ENCODE assay signal across 18 cellular contexts in the genomic region with DNA sequence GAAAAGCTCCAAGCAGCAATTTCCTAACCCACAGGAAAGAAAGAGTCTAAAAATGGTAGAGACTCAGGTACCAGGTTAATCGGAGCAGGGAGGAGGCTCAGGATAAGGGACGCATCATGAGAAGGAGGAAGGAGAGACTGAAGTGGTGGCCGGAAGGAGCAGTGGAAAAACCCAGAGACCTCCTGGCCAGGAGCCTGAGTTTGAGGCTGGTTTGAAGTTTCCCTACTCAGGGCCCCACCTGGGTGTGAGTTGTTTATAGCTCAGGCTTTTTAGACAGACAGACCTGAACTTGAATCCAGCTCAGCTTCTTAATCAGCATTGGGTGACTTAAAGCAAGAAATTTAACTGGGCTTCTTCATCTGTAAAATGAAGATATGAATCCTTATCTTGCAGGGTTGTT. TPM values are rescaled to one million over a fixed set of nuclear protein-coding genes. Genes with fewer than 3 reads are reported as not detected.
A peak's percentile ranks its signal among the peaks of the same experiment; 100 is the strongest.
DNase-seq lines count a peak whose midpoint lies in the region; ATAC-seq and TF ChIP-seq lines count a peak whose summit lies in the region.
"Had no signal": no experiment of that assay in that cellular context is flagged by ENCODE, and none has a peak within 500 bp of the region (broad histone marks: within the 10 kb centered on the region; RNA-seq: fewer than 3 reads in every experiment).

No MANE protein-coding gene starts in this region.

- 28 to 39% methylated on average over 3 of the region's 3 CpGs for WGBS in esophagus squamous epithelium, 2 donors
- 32% methylated on average over 3 of the region's 3 CpGs for WGBS in suprapubic skin
- 71 to 74% methylated on average over 3 of the region's 3 CpGs for WGBS in GM23248 (ENCODE audit: low coverage in 1 of 2, low lambda C conversion rate in 2 of 2, missing lambda C conversion rate in 2 of 2), 2 experiments

- ATAC-seq in GM18861 (IDR thresholded peaks at IDR 0.05; ENCODE audit: unreplicated experiment) = no peak
- ATAC-seq: natural killer cell, WTC11 had no signal

- peaks cover 38 to 58% (median 40%) of the 10 kb centered on the region in 3 donors for H3K4me1 ChIP-seq in esophagus squamous epithelium
- H3K4me1 ChIP-seq in suprapubic skin = peaks cover 46% of the 10 kb centered on the region
- no peaks in the 10 kb centered on the region for H3K4me1 ChIP-seq in GM23248 (ENCODE audit: insufficient read depth)

- H3K9me3 Mint-ChIP-seq in activated naive CD4-positive, alpha-beta T cell treated with anti-CD3 and anti-CD28 coated beads for 36 hours = no peaks in the 10 kb centered on the region
- H3K9me3 Mint-ChIP-seq: natural killer cell; stimulated activated naive CD8-positive, alpha-beta T cell treated with anti-CD3 and anti-CD28 coated beads, Interleukin-15, Interleukin-2, amounts not matched to agents 100 ng/mL and 50 ng/mL, for 24 hours had no signal

- CTCF ChIA-PET in activated naive CD4-positive, alpha-beta T cell treated with anti-CD3 and anti-CD28 coated beads for 36 hours (lab: Charles Lee) = interaction anchor here (0.6 to 9.8 kb wide), 9 partner anchors 9 to 59 kb away, joined by 3 to 100 read pairs (median 24); a partner anchor contains a TSS
- CTCF ChIA-PET in RWPE1 (lab: Yijun Ruan, JAX) = interaction anchor here (1.6 to 2.0 kb wide), 3 partner anchors 10 to 52 kb away, joined by 4 to 11 read pairs (median 5); no protein-coding TSS in a partner anchor

- H4K20me1 ChIP-seq in GM23248 (ENCODE audit: insufficient read depth) = no peaks in the 10 kb centered on the region

- no peaks in the 10 kb centered on the region for H3K27me3 Mint-ChIP-seq in activated naive CD4-positive, alpha-beta T cell treated with anti-CD3 and anti-CD28 coated beads for 36 hours (ENCODE audit: low read depth)
- H3K27me3 Mint-ChIP-seq: stimulated activated naive CD8-positive, alpha-beta T cell treated with anti-CD3 and anti-CD28 coated beads, Interleukin-15, Interleukin-2, amounts not matched to agents 100 ng/mL and 50 ng/mL, for 24 hours had no signal

- H3F3A ChIP-seq in GM23248 (ENCODE audit: insufficient read depth) = no peaks in the 10 kb centered on the region

- H3K36me3 ChIP-seq in esophagus squamous epithelium (no peaks in the 10 kb centered on the region), suprapubic skin (no peaks in the 10 kb centered on the region), GM23248 (ENCODE audit: low read depth) (no peaks in the 10 kb centered on the region)

- H3K4me2 ChIP-seq in GM23248 (ENCODE audit: unreplicated experiment) = no peak overlapping the region

- peak overlapping the region; percentile 69 for H3K27ac Mint-ChIP-seq in activated naive CD4-positive, alpha-beta T cell treated with anti-CD3 and anti-CD28 coated beads for 36 hours
- H3K27ac Mint-ChIP-seq: natural killer cell, WTC11 had no signal

- H3K4me3 Mint-ChIP-seq in activated naive CD4-positive, alpha-beta T cell treated with anti-CD3 and anti-CD28 coated beads for 36 hours = no peak overlapping the region
- H3K4me3 Mint-ChIP-seq: natural killer cell; stimulated activated naive CD8-positive, alpha-beta T cell treated with anti-CD3 and anti-CD28 coated beads, Interleukin-15, Interleukin-2, amounts not matched to agents 100 ng/mL and 50 ng/mL, for 24 hours; WTC11 had no signal

- TF ChIP-seq EP300 in suprapubic skin (IDR thresholded peaks at IDR 0.05) = no peak

- intact Hi-C loops in activated naive CD4-positive, alpha-beta T cell treated with anti-CD3 and anti-CD28 coated beads for 36 hours (cut with micrococcal nuclease) = no loop called here
- intact Hi-C loops in esophagus squamous epithelium (cut with DNase I) = no loop called here

- no peaks in the 10 kb centered on the region for H3K79me2 ChIP-seq in GM23248 (ENCODE audit: insufficient read depth)

- H3K36me3 Mint-ChIP-seq in activated naive CD4-positive, alpha-beta T cell treated with anti-CD3 and anti-CD28 coated beads for 36 hours (ENCODE audit: low read depth) = no peaks in the 10 kb centered on the region
- H3K36me3 Mint-ChIP-seq: natural killer cell, WTC11 had no signal

- TF ChIP-seq POLR2A in esophagus squamous epithelium (IDR thresholded peaks at IDR 0.05) = no peak
- TF ChIP-seq POLR2A in suprapubic skin (IDR thresholded peaks at IDR 0.05) = no peak

- H3K9me3 ChIP-seq in esophagus squamous epithelium = no peaks in the 10 kb centered on the region
- H3K9me3 ChIP-seq in suprapubic skin = no peaks in the 10 kb centered on the region
- no peaks in the 10 kb centered on the region for H3K9me3 ChIP-seq in GM23248 (ENCODE audit: low read depth)

- no peak for TF ChIP-seq CTCF in RWPE1 (conservative IDR thresholded peaks at IDR 0.05; ENCODE audit: low read depth)
- no peak for TF ChIP-seq CTCF in esophagus squamous epithelium (IDR thresholded peaks at IDR 0.05)
- no peak for TF ChIP-seq CTCF in suprapubic skin (IDR thresholded peaks at IDR 0.05)

- H3K27me3 ChIP-seq in esophagus squamous epithelium (peaks cover 0 to 8% (median 0%) of the 10 kb centered on the region in 4 donors), suprapubic skin (no peaks in the 10 kb centered on the region), GM23248 (replicated peaks; ENCODE audit: insufficient read depth) (no peaks in the 10 kb centered on the region)

- peaks cover 43% of the 10 kb centered on the region for H3K4me1 Mint-ChIP-seq in activated naive CD4-positive, alpha-beta T cell treated with anti-CD3 and anti-CD28 coated beads for 36 hours (ENCODE audit: low read depth)

- no peak overlapping the region for H2AFZ ChIP-seq in GM23248

- peak overlapping the region; percentile 70 for H3K27ac ChIP-seq in RWPE1
- H3K27ac ChIP-seq in esophagus squamous epithelium = peak overlapping the region; percentile 81 to 88 (median 85)
- H3K27ac ChIP-seq in suprapubic skin = peak overlapping the region; percentile 86
- no peak overlapping the region for H3K27ac ChIP-seq in GM23248
- H3K27ac ChIP-seq: HL-60 had no signal

- no peak overlapping the region for H3K4me3 ChIP-seq in esophagus squamous epithelium
- no peak overlapping the region for H3K4me3 ChIP-seq in suprapubic skin
- no peak overlapping the region for H3K4me3 ChIP-seq in GM23248
- H3K4me3 ChIP-seq: lung had no signal

- no peaks in the 10 kb centered on the region for H3K9me2 ChIP-seq in GM23248 (ENCODE audit: insufficient read depth)

- DNase-seq in activated naive CD4-positive, alpha-beta T cell treated with anti-CD3 and anti-CD28 coated beads for 36 hours = peak; percentile 49
- DNase-seq in activated naive CD4-positive, alpha-beta T cell treated with anti-CD3 and anti-CD28 coated beads, Interleukin-2, amount 50 U/mL, for 16 hours = no peak
- DNase-seq in RWPE1 (ENCODE audit: low spot score) (no peak), esophagus squamous epithelium (lab: John Stamatoyannopoulos, UW) (no peak), suprapubic skin (ENCODE audit: low spot score in 2 of 2) (no peak), NK-92 (lab: John Stamatoyannopoulos, UW; ENCODE audit: unreplicated experiment) (no peak), GM23248 (no peak)
- DNase-seq: activated CD8-positive, alpha-beta memory T cell treated with anti-CD3 and anti-CD28 coated beads, Interleukin-2, amount 50 U/mL, for 48 hours; Calu3; foreskin melanocyte; natural killer cell; NCI-H1048 had no signal

- POLR2A ChIA-PET in RWPE1 (lab: Yijun Ruan, JAX; ENCODE audit: low non-redundant PET) = no interaction called here

- in situ Hi-C loops in GM23248 (cut with MboI) = no loop called here

- H3K9ac ChIP-seq in GM23248 = no peak overlapping the region

RNA-seq across cellular contexts. Expression of a gene that starts 11.9 kb away (rescaled TPM):
- total RNA-seq in activated naive CD4-positive, alpha-beta T cell treated with anti-CD3 and anti-CD28 coated beads for 36 hours = not detected
- total RNA-seq in esophagus squamous epithelium = under 1 TPM in 2 of 4 donors, not detected in 2; 0.15 to 0.57 TPM
- 10 to 100 TPM in 2 of 4 donors, 1 to 10 TPM in 2; 2.1 to 66.5 (median 13.1) TPM for total RNA-seq in suprapubic skin
- total RNA-seq in GM23248 (2014; rRNA removed; shearing (Covaris generic)) = not detected in 2 replicates
- not detected in 2 replicates for polyA plus RNA-seq in GM23248 (2016; fragmentation: Nextera tagmentation; extraction: Ambion mirVana)
- total RNA-seq: natural killer cell had no signal

RNA-seq across cellular contexts. Expression of a gene that starts 33.1 kb away (rescaled TPM):
- total RNA-seq in activated naive CD4-positive, alpha-beta T cell treated with anti-CD3 and anti-CD28 coated beads for 36 hours = 1 to 10 TPM; 7.2 to 8.1 TPM
- total RNA-seq in esophagus squamous epithelium (1,000 to 10,000 TPM; 1,484 to 2,988 (median 2,291) TPM), suprapubic skin (1,000 to 10,000 TPM; 1,277 to 1,951 (median 1,548) TPM)
- not detected in 2 replicates for total RNA-seq in GM23248 (2014; rRNA removed; shearing (Covaris generic))
- 0.19 and 0.29 TPM in 2 replicates for polyA plus RNA-seq in GM23248 (2016; fragmentation: Nextera tagmentation; extraction: Ambion mirVana)
- total RNA-seq: G401 had no signal

RNA-seq across cellular contexts. Expression of a gene that starts 59.5 kb away (rescaled TPM):
- total RNA-seq in activated naive CD4-positive, alpha-beta T cell treated with anti-CD3 and anti-CD28 coated beads for 36 hours = 10 to 100 TPM; 38.2 to 38.6 TPM
- total RNA-seq in esophagus squamous epithelium (10 to 100 TPM; 23.6 to 43.7 (median 38.3) TPM), suprapubic skin (10 to 100 TPM; 40.4 to 50.4 (median 44.1) TPM)
- 27.9 and 31.2 TPM in 2 replicates for total RNA-seq in GM23248 (2014; rRNA removed; shearing (Covaris generic))
- 18.0 and 19.4 TPM in 2 replicates for polyA plus RNA-seq in GM23248 (2016; fragmentation: Nextera tagmentation; extraction: Ambion mirVana)

Comparison
In these comparisons a context has a peak if more than half of its experiments do, and no peak if none do; other contexts are left out.
1. RNA of a gene that starts 33.1 kb away (total RNA-seq): 1,484 to 2,988 TPM in esophagus squamous epithelium and 1,277 to 1,951 TPM in suprapubic skin; 7.2 to 8.1 TPM in activated naive CD4-positive, alpha-beta T cell treated with anti-CD3 and anti-CD28 coated beads for 36 hours and not detected in GM23248; every median in the first group is over 100 times any median in the second.